20 cellular contexts compared by ENCODE assay signal in genomic region chr4:77990456-77990855, GRCh38.
"Had no signal": no experiment of that assay in that cellular context is flagged by ENCODE, and none has a peak within 500 bp of the region (broad histone marks: within the 10 kb centered on the region; RNA-seq: fewer than 3 reads in every experiment).

No MANE protein-coding gene starts in this region.

- H3K4me1 ChIP-seq: ascending aorta, psoas muscle, thyroid gland had no signal

- H3K27me3 ChIP-seq: ascending aorta, brain microvascular endothelial cell, gastrocnemius medialis, thyroid gland had no signal

- H3K27ac ChIP-seq: ascending aorta, brain microvascular endothelial cell, dorsolateral prefrontal cortex, gastrocnemius medialis, left ventricle myocardium inferior, psoas muscle, thyroid gland had no signal

- DNase-seq: activated CD8-positive, alpha-beta memory T cell treated with anti-CD3 and anti-CD28 coated beads, Interleukin-2, amount 50 U/mL, for 4 hours; activated T-cell treated with anti-CD3 and anti-CD28 coated beads, Interleukin-2, amount 50 U/mL, for 24 hours; brain microvascular endothelial cell; central memory CD4-positive, alpha-beta T cell; dorsolateral prefrontal cortex; effector memory CD8-positive, alpha-beta T cell; gastrocnemius medialis; hippocampal formation; left ventricle myocardium inferior; naive thymus-derived CD8-positive, alpha-beta T cell; psoas muscle; right cardiac atrium; stimulated activated CD4-positive, alpha-beta T cell treated with anti-CD3 and anti-CD28 coated beads, Interleukin-4, amount 100 ng/mL, for 24 hours; stimulated activated naive CD8-positive, alpha-beta T cell treated with anti-CD3 and anti-CD28 coated beads, Interleukin-15, Interleukin-2, amounts not matched to agents 100 U/mL and 50 U/mL, for 24 hours; T1000; thyroid gland had no signal

- H3K36me3 ChIP-seq: ascending aorta, brain microvascular endothelial cell, gastrocnemius medialis, left ventricle myocardium inferior, thyroid gland had no signal

- ATAC-seq: activated naive CD4-positive, alpha-beta T cell treated with anti-CD3 and anti-CD28 coated beads, Interleukin-2, amount 50 U/mL, for 72 hours; activated T-helper 17 cell treated with anti-CD3 and anti-CD28 coated beads, Interleukin-2, amount 50 U/mL, for 72 hours; effector memory CD8-positive, alpha-beta T cell; gastrocnemius medialis; naive thymus-derived CD8-positive, alpha-beta T cell; psoas muscle; right cardiac atrium; stimulated activated naive CD8-positive, alpha-beta T cell treated with anti-CD3 and anti-CD28 coated beads, Interleukin-15, Interleukin-2, amounts not matched to agents 100 U/mL and 50 U/mL, for 24 hours; WTC11 had no signal

- H3K9me3 ChIP-seq: ascending aorta, gastrocnemius medialis, left ventricle myocardium inferior, psoas muscle, thyroid gland had no signal

- H3K4me3 ChIP-seq: ascending aorta, dorsolateral prefrontal cortex, gastrocnemius medialis, left ventricle myocardium inferior, psoas muscle, thyroid gland had no signal
